In genomic region chr22:42134033-42135020, GRCh38 we compare ENCODE assay signal across 21 cellular contexts. TPM values are rescaled to one million over a fixed set of nuclear protein-coding genes. Genes with fewer than 3 reads are reported as not detected.
DNase-seq lines count a peak whose midpoint lies in the region; ATAC-seq, FAIRE-seq and TF ChIP-seq lines count a peak whose summit lies in the region.
"Had no signal": no experiment of that assay in that cellular context is flagged by ENCODE, and none has a peak within 500 bp of the region (broad histone marks: within the 10 kb centered on the region; RNA-seq: fewer than 3 reads in every experiment).

No MANE protein-coding gene starts in this region.

- H3K27ac Mint-ChIP-seq in T-helper 17 cell (peak overlapping the region; percentile 80), neural progenitor cell (no peak overlapping the region)
- H3K27ac Mint-ChIP-seq: activated CD8-positive, alpha-beta T cell treated with anti-CD3 and anti-CD28 coated beads, Interleukin-2, amount 10 ng/mL, durations not matched to agents 7 days and 5 days; dendritic cell treated with granulocyte-macrophage colony-stimulating factor and Interleukin-4, amounts not matched to agents 40 ng/mL and 50 ng/mL, for 4 days had no signal

- H3K4me1 ChIP-seq in BLaER1 (peaks cover 37% of the 10 kb centered on the region), kidney (ENCODE audit: control insufficient read depth in 1 of 2, insufficient read depth in 1 of 2, low read depth in 1 of 2, low read length in 2 of 2) (peaks cover 0 to 5% of the 10 kb centered on the region in 2 donors), neural progenitor cell (no peaks in the 10 kb centered on the region)
- H3K4me1 ChIP-seq: HAP-1 had no signal

- H3K4me3 ChIP-seq in BLaER1 = no peak overlapping the region
- peak overlapping the region in 1 of 2 donors; percentile 39 for H3K4me3 ChIP-seq in kidney (ENCODE audit: low read length in 2 of 2)
- no peak overlapping the region for H3K4me3 ChIP-seq in neural progenitor cell
- H3K4me3 ChIP-seq: HAP-1, PC-9 had no signal

- H4K20me1 ChIP-seq in BLaER1 = no peaks in the 10 kb centered on the region
- H4K20me1 ChIP-seq in neural progenitor cell (ENCODE audit: low read depth) = no peaks in the 10 kb centered on the region

- H3K27me3 Mint-ChIP-seq in T-helper 17 cell (no peaks in the 10 kb centered on the region), neural progenitor cell (ENCODE audit: insufficient read depth, low read depth) (peaks cover 10% of the 10 kb centered on the region)
- H3K27me3 Mint-ChIP-seq: stimulated activated naive CD8-positive, alpha-beta T cell treated with anti-CD3 and anti-CD28 coated beads, Interleukin-15, amount 100 ng/mL, for 72 hours had no signal

- peaks cover 9% of the 10 kb centered on the region for H3K4me1 Mint-ChIP-seq in T-helper 17 cell
- H3K4me1 Mint-ChIP-seq in neural progenitor cell = no peaks in the 10 kb centered on the region

- no peak for FAIRE-seq in kidney (lab: Jason Lieb, UNC)

- H3K4me3 Mint-ChIP-seq in T-helper 17 cell = no peak overlapping the region
- no peak overlapping the region for H3K4me3 Mint-ChIP-seq in neural progenitor cell
- H3K4me3 Mint-ChIP-seq: activated CD8-positive, alpha-beta T cell treated with anti-CD3 and anti-CD28 coated beads, Interleukin-2, amount 10 ng/mL, durations not matched to agents 7 days and 5 days; dendritic cell treated with granulocyte-macrophage colony-stimulating factor and Interleukin-4, amounts not matched to agents 40 ng/mL and 50 ng/mL, for 4 days; stimulated activated naive CD8-positive, alpha-beta T cell treated with anti-CD3 and anti-CD28 coated beads, Interleukin-15, amount 100 ng/mL, for 72 hours had no signal

- DNase-seq in T-helper 17 cell = no peak
- DNase-seq in kidney = peak; percentile 70
- DNase-seq in renal cortical epithelial cell (ENCODE audit: low read depth) = peak; percentile 58
- no peak for DNase-seq in neural progenitor cell (ENCODE audit: low spot score)
- no peak for DNase-seq in DMS53 treated with DMSO at 0.1 percent for 48 hours (lab: John Stamatoyannopoulos, UW; ENCODE audit: unreplicated experiment)
- no peak for DNase-seq in NCI-H2227 treated with DMSO at 0.1 percent for 48 hours (lab: John Stamatoyannopoulos, UW)
- DNase-seq: activated CD8-positive, alpha-beta T cell treated with anti-CD3 and anti-CD28 coated beads, Interleukin-2, amount 10 ng/mL, durations not matched to agents 7 days and 5 days; activated naive CD4-positive, alpha-beta T cell; EL; KBM-7; NCI-H2029; PC-9; SIG-M5; stimulated activated naive CD8-positive, alpha-beta T cell treated with anti-CD3 and anti-CD28 coated beads, Interleukin-15, amount 100 ng/mL, for 72 hours; trophoblast cell had no signal

- H2AFZ ChIP-seq in neural progenitor cell (replicated peaks) = no peak overlapping the region
- H2AFZ ChIP-seq: PC-9 had no signal

- peak overlapping the region; percentile 6; the same call in 1 of the 2 replicates for H3K27ac ChIP-seq in BLaER1
- no peak overlapping the region for H3K27ac ChIP-seq in kidney (ENCODE audit: low read depth in 2 of 2, low read length in 2 of 2)
- H3K27ac ChIP-seq in neural progenitor cell = no peak overlapping the region
- H3K27ac ChIP-seq: C4-2B, PC-9 had no signal

- H3K9ac ChIP-seq in BLaER1 (no peak overlapping the region), kidney (ENCODE audit: low read length in 2 of 2) (no peak overlapping the region), neural progenitor cell (no peak overlapping the region)

- TF ChIP-seq CTCF in kidney (IDR thresholded peaks at IDR 0.05; ENCODE audit: borderline replicate concordance, extremely low read depth, insufficient read depth) = no peak
- no peak for TF ChIP-seq CTCF in neural progenitor cell (IDR thresholded peaks at IDR 0.05)

- no peaks in the 10 kb centered on the region for H3F3A ChIP-seq in neural progenitor cell (ENCODE audit: low read depth)

- no peaks in the 10 kb centered on the region for H3K79me2 ChIP-seq in neural progenitor cell (ENCODE audit: low read depth)

- ATAC-seq in T-helper 17 cell (no peak), GM18519 (IDR thresholded peaks at IDR 0.05; ENCODE audit: low FRiP score, unreplicated experiment) (no peak)
- ATAC-seq: activated CD4-positive, CD25-positive, alpha-beta regulatory T cell treated with anti-CD3 and anti-CD28 coated beads, Interleukin-2, amount 50 U/mL, for 24 hours; activated CD8-positive, alpha-beta T cell treated with anti-CD3 and anti-CD28 coated beads, Interleukin-2, amount 10 ng/mL, durations not matched to agents 7 days and 5 days; stimulated activated naive CD8-positive, alpha-beta T cell treated with anti-CD3 and anti-CD28 coated beads, Interleukin-15, amount 100 ng/mL, for 72 hours had no signal

- no peaks in the 10 kb centered on the region for H3K9me3 Mint-ChIP-seq in neural progenitor cell
- H3K9me3 Mint-ChIP-seq: dendritic cell treated with granulocyte-macrophage colony-stimulating factor and Interleukin-4, amounts not matched to agents 40 ng/mL and 50 ng/mL, for 4 days; stimulated activated naive CD8-positive, alpha-beta T cell treated with anti-CD3 and anti-CD28 coated beads, Interleukin-15, amount 100 ng/mL, for 72 hours had no signal

- H3K4me2 ChIP-seq in BLaER1 = peak overlapping the region; percentile 66
- H3K4me2 ChIP-seq in neural progenitor cell = no peak overlapping the region
- H3K4me2 ChIP-seq: PC-9 had no signal

- H3K36me3 Mint-ChIP-seq in T-helper 17 cell (ENCODE audit: low read depth) = no peaks in the 10 kb centered on the region
- no peaks in the 10 kb centered on the region for H3K36me3 Mint-ChIP-seq in neural progenitor cell

- no peaks in the 10 kb centered on the region for H3K9me3 ChIP-seq in BLaER1
- H3K9me3 ChIP-seq in T-helper 17 cell (ENCODE audit: control insufficient read depth, low read length, poor library complexity, severe bottlenecking) = no peaks in the 10 kb centered on the region
- no peaks in the 10 kb centered on the region for H3K9me3 ChIP-seq in kidney (ENCODE audit: control insufficient read depth in 1 of 2, low read length in 2 of 2)
- no peaks in the 10 kb centered on the region for H3K9me3 ChIP-seq in neural progenitor cell (ENCODE audit: low read depth)
- H3K9me3 ChIP-seq: HAP-1 had no signal

- H3K36me3 ChIP-seq in BLaER1 (no peaks in the 10 kb centered on the region), kidney (ENCODE audit: control insufficient read depth in 1 of 2, insufficient read depth in 2 of 2, low read length in 2 of 2) (peaks cover 0 to 3% of the 10 kb centered on the region in 2 donors), neural progenitor cell (no peaks in the 10 kb centered on the region)
- H3K36me3 ChIP-seq: HAP-1 had no signal

- intact Hi-C loops in kidney (cut with DNase I) = no loop called here

- H3K27me3 ChIP-seq in BLaER1 = no peaks in the 10 kb centered on the region
- H3K27me3 ChIP-seq in neural progenitor cell = no peaks in the 10 kb centered on the region

RNA-seq across cellular contexts. Expression of gene CYP2D6, which starts 3.7 kb away (rescaled TPM):
- 1 to 10 TPM; 5.9 to 9.6 TPM for total RNA-seq in T-helper 17 cell
- total RNA-seq in kidney = 3.2 TPM
- 0.39 TPM for polyA plus RNA-seq in kidney (ENCODE audit: insufficient read depth, low read depth, low replicate concordance)
- 0.17 and 0.89 TPM in 2 replicates for total RNA-seq in renal cortical epithelial cell
- 0.24 and 1.5 TPM in 2 replicates for total RNA-seq in neural progenitor cell (ENCODE audit: low replicate concordance)

RNA-seq across cellular contexts. Expression of gene NDUFA6, which starts 43.8 kb away (rescaled TPM):
- total RNA-seq in T-helper 17 cell = 10 to 100 TPM; 47.6 to 59.1 TPM
- total RNA-seq in kidney = 69.0 TPM
- polyA plus RNA-seq in kidney (ENCODE audit: insufficient read depth, low read depth, low replicate concordance) = 317 TPM
- 36.5 and 76.1 TPM in 2 replicates for total RNA-seq in renal cortical epithelial cell
- 100 and 132 TPM in 2 replicates for total RNA-seq in neural progenitor cell (ENCODE audit: low replicate concordance)

RNA-seq across cellular contexts. Expression of gene SMDT1, which starts 54.8 kb away (rescaled TPM):
- total RNA-seq in T-helper 17 cell (10 to 100 TPM; 43.7 to 96.1 TPM), kidney (113 TPM), renal cortical epithelial cell (1.7 and 4.5 TPM in 2 replicates), neural progenitor cell (ENCODE audit: low replicate concordance) (2.9 and 6.3 TPM in 2 replicates)
- polyA plus RNA-seq in kidney (ENCODE audit: insufficient read depth, low read depth, low replicate concordance) = 264 TPM

Comparison
In these comparisons a context has a peak if more than half of its experiments do, and no peak if none do; other contexts are left out.
1. DNase-seq: peak in kidney (single experiment) and renal cortical epithelial cell (single experiment); none in T-helper 17 cell (0 of 3), neural progenitor cell (single experiment), DMS53 treated with DMSO at 0.1 percent for 48 hours (single experiment) and NCI-H2227 treated with DMSO at 0.1 percent for 48 hours (single experiment).